In the genomic region with DNA sequence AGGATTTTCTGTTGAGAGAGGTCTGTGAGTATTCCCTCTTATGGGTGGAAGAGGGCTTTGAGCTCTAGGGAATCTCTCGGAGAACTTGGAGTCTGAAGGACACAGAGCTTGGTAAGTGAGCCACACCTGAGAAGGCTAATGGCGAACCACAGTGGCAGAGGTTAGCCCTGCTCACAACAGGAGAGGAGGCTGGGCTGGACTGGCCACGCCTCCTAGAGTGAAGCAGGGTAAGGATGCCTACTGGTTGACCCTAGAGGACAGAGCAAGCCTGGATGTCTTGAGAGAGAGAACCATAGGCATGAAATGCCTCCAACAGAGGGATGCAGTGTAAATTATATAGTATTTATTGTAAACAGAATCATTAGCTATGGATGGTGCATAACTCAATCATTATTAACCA, we compare ENCODE assay signal across 1 cellular context.
TF ChIP-seq lines count a peak whose summit lies in the region.

No MANE protein-coding gene starts in this region.

TF ChIP-seq in GM23338, 12 proteins besides CTCF, POLR2A, EP300 and RAD21:
- TF ChIP-seq, protein P1, sequence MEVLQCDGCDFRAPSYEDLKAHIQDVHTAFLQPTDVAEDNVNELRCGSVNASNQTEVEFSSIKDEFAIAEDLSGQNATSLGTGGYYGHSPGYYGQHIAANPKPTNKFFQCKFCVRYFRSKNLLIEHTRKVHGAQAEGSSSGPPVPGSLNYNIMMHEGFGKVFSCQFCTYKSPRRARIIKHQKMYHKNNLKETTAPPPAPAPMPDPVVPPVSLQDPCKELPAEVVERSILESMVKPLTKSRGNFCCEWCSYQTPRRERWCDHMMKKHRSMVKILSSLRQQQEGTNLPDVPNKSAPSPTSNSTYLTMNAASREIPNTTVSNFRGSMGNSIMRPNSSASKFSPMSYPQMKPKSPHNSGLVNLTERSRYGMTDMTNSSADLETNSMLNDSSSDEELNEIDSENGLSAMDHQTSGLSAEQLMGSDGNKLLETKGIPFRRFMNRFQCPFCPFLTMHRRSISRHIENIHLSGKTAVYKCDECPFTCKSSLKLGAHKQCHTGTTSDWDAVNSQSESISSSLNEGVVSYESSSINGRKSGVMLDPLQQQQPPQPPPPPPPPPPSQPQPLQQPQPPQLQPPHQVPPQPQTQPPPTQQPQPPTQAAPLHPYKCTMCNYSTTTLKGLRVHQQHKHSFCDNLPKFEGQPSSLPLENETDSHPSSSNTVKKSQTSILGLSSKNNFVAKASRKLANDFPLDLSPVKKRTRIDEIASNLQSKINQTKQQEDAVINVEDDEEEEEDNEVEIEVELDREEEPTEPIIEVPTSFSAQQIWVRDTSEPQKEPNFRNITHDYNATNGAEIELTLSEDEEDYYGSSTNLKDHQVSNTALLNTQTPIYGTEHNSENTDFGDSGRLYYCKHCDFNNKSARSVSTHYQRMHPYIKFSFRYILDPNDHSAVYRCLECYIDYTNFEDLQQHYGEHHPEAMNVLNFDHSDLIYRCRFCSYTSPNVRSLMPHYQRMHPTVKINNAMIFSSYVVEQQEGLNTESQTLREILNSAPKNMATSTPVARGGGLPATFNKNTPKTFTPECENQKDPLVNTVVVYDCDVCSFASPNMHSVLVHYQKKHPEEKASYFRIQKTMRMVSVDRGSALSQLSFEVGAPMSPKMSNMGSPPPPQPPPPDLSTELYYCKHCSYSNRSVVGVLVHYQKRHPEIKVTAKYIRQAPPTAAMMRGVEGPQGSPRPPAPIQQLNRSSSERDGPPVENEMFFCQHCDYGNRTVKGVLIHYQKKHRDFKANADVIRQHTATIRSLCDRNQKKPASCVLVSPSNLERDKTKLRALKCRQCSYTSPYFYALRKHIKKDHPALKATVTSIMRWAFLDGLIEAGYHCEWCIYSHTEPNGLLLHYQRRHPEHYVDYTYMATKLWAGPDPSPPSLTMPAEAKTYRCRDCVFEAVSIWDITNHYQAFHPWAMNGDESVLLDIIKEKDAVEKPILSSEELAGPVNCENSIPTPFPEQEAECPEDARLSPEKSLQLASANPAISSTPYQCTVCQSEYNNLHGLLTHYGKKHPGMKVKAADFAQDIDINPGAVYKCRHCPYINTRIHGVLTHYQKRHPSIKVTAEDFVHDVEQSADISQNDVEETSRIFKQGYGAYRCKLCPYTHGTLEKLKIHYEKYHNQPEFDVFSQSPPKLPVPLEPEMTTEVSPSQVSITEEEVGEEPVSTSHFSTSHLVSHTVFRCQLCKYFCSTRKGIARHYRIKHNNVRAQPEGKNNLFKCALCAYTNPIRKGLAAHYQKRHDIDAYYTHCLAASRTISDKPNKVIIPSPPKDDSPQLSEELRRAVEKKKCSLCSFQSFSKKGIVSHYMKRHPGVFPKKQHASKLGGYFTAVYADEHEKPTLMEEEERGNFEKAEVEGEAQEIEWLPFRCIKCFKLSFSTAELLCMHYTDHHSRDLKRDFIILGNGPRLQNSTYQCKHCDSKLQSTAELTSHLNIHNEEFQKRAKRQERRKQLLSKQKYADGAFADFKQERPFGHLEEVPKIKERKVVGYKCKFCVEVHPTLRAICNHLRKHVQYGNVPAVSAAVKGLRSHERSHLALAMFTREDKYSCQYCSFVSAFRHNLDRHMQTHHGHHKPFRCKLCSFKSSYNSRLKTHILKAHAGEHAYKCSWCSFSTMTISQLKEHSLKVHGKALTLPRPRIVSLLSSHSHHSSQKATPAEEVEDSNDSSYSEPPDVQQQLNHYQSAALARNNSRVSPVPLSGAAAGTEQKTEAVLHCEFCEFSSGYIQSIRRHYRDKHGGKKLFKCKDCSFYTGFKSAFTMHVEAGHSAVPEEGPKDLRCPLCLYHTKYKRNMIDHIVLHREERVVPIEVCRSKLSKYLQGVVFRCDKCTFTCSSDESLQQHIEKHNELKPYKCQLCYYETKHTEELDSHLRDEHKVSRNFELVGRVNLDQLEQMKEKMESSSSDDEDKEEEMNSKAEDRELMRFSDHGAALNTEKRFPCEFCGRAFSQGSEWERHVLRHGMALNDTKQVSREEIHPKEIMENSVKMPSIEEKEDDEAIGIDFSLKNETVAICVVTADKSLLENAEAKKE (CRISPR knock-in tag; IDR thresholded peaks at IDR 0.05) = no peak
- no peak for TF ChIP-seq ZNF114 (CRISPR knock-in tag; IDR thresholded peaks at IDR 0.05)
- TF ChIP-seq CREB1 (CRISPR knock-in tag; IDR thresholded peaks at IDR 0.05; ENCODE audit: low read depth) = no peak
- no peak for TF ChIP-seq EZH2 (IDR thresholded peaks at IDR 0.05; ENCODE audit: low read depth, unreplicated experiment)
- no peak for TF ChIP-seq JUNB (IDR thresholded peaks at IDR 0.05; ENCODE audit: unreplicated experiment)
- no peak for TF ChIP-seq ZNF331 (CRISPR knock-in tag; IDR thresholded peaks at IDR 0.05; ENCODE audit: low read depth)
- TF ChIP-seq, protein P2, sequence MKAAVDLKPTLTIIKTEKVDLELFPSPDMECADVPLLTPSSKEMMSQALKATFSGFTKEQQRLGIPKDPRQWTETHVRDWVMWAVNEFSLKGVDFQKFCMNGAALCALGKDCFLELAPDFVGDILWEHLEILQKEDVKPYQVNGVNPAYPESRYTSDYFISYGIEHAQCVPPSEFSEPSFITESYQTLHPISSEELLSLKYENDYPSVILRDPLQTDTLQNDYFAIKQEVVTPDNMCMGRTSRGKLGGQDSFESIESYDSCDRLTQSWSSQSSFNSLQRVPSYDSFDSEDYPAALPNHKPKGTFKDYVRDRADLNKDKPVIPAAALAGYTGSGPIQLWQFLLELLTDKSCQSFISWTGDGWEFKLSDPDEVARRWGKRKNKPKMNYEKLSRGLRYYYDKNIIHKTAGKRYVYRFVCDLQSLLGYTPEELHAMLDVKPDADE (IDR thresholded peaks at IDR 0.05) = no peak
- TF ChIP-seq NANOG (IDR thresholded peaks at IDR 0.05; ENCODE audit: borderline replicate concordance) = no peak
- no peak for TF ChIP-seq EZH2phosphoT487 (IDR thresholded peaks at IDR 0.05; ENCODE audit: unreplicated experiment)
- TF ChIP-seq STAT1 (IDR thresholded peaks at IDR 0.05; ENCODE audit: unreplicated experiment) = no peak
- TF ChIP-seq POLR2AphosphoS5 (IDR thresholded peaks at IDR 0.05; ENCODE audit: low read depth) = no peak
- TF ChIP-seq, protein P3, sequence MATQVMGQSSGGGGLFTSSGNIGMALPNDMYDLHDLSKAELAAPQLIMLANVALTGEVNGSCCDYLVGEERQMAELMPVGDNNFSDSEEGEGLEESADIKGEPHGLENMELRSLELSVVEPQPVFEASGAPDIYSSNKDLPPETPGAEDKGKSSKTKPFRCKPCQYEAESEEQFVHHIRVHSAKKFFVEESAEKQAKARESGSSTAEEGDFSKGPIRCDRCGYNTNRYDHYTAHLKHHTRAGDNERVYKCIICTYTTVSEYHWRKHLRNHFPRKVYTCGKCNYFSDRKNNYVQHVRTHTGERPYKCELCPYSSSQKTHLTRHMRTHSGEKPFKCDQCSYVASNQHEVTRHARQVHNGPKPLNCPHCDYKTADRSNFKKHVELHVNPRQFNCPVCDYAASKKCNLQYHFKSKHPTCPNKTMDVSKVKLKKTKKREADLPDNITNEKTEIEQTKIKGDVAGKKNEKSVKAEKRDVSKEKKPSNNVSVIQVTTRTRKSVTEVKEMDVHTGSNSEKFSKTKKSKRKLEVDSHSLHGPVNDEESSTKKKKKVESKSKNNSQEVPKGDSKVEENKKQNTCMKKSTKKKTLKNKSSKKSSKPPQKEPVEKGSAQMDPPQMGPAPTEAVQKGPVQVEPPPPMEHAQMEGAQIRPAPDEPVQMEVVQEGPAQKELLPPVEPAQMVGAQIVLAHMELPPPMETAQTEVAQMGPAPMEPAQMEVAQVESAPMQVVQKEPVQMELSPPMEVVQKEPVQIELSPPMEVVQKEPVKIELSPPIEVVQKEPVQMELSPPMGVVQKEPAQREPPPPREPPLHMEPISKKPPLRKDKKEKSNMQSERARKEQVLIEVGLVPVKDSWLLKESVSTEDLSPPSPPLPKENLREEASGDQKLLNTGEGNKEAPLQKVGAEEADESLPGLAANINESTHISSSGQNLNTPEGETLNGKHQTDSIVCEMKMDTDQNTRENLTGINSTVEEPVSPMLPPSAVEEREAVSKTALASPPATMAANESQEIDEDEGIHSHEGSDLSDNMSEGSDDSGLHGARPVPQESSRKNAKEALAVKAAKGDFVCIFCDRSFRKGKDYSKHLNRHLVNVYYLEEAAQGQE (IDR thresholded peaks at IDR 0.05; ENCODE audit: unreplicated experiment) = no peak
